ENCODE assay signal across 8 cellular contexts in genomic region chrX:65667503-65668355, GRCh38. TPM values are rescaled to one million over a fixed set of nuclear protein-coding genes. Genes with fewer than 3 reads are reported as not detected.
A peak's percentile ranks its signal among the peaks of the same experiment; 100 is the strongest.
DNase-seq lines count a peak whose midpoint lies in the region; ATAC-seq and TF ChIP-seq lines count a peak whose summit lies in the region.

Gene MSN, plus strand, starts transcription at chrX:65667654. Its CDS starts 188 bp downstream, at chrX:65667842.

- H3K36me3 ChIP-seq in neural progenitor cell (no peaks in the 10 kb centered on the region), subcutaneous abdominal adipose tissue (ENCODE audit: control insufficient read depth in 5 of 5, insufficient read depth in 5 of 5, low read length in 5 of 5) (peaks cover 0 to 3% (median 0%) of the 10 kb centered on the region in 5 donors)

- H3K4me1 Mint-ChIP-seq in neural progenitor cell: peaks cover 13% of the 10 kb centered on the region

- H3K9ac ChIP-seq in neural progenitor cell: no peak within 1 kb of the TSS
- peak within 1 kb of the TSS; percentile 86 to 96 (median 94) for H3K9ac ChIP-seq in subcutaneous abdominal adipose tissue (ENCODE audit: low read length in 5 of 5)

- H3K27me3 ChIP-seq in neural progenitor cell (no peaks in the 10 kb centered on the region), subcutaneous abdominal adipose tissue (ENCODE audit: control insufficient read depth in 5 of 5, insufficient read depth in 4 of 5, low read length in 5 of 5) (peaks cover 0 to 6% (median 0%) of the 10 kb centered on the region in 5 donors)

- H3K36me3 Mint-ChIP-seq in neural progenitor cell: peaks cover 3% of the 10 kb centered on the region

- TF ChIP-seq CTCF in fibroblast of mammary gland (conservative IDR thresholded peaks at IDR 0.05; ENCODE audit: control insufficient read depth, insufficient read depth, low read depth, low read length): peak; percentile 1
- TF ChIP-seq CTCF in neural progenitor cell (IDR thresholded peaks at IDR 0.05): peak; percentile 43

- no peaks in the 10 kb centered on the region for H3K9me3 ChIP-seq in neural progenitor cell (ENCODE audit: low read depth)
- H3K9me3 ChIP-seq in subcutaneous abdominal adipose tissue (ENCODE audit: control insufficient read depth in 5 of 5, low read length in 5 of 5): peaks cover 0 to 4% (median 0%) of the 10 kb centered on the region in 5 donors

- H3K27ac ChIP-seq in neural progenitor cell: no peak within 1 kb of the TSS
- peak within 1 kb of the TSS; percentile 98 for H3K27ac ChIP-seq in subcutaneous abdominal adipose tissue (ENCODE audit: low read depth, low read length)

- peak within 1 kb of the TSS; percentile 88 for H3K4me3 Mint-ChIP-seq in neural progenitor cell

- no peaks in the 10 kb centered on the region for H3K27me3 Mint-ChIP-seq in neural progenitor cell (ENCODE audit: insufficient read depth, low read depth)

- H3K4me3 ChIP-seq in fibroblast of mammary gland (ENCODE audit: control insufficient read depth, low read depth, low read length): peak within 1 kb of the TSS; percentile 77
- peak within 1 kb of the TSS; percentile 59 for H3K4me3 ChIP-seq in neural progenitor cell
- H3K4me3 ChIP-seq in subcutaneous abdominal adipose tissue (ENCODE audit: low read depth in 1 of 5, low read length in 5 of 5): peak within 1 kb of the TSS; percentile 79 to 92 (median 88)

- DNase-seq in NCI-H2227 (lab: John Stamatoyannopoulos, UW; ENCODE audit: unreplicated experiment): peak; percentile 13
- no peak for DNase-seq in NCI-H2227 treated with DMSO at 0.1 percent for 48 hours (lab: John Stamatoyannopoulos, UW)
- DNase-seq in OCI-M1 (lab: John Stamatoyannopoulos, UW): peak; percentile 76
- peak; percentile 65 for DNase-seq in activated T-helper 1 cell treated with Interleukin-2 at 50 U/mL for 16 hours (ENCODE audit: low read depth)
- peak; percentile 35 for DNase-seq in fibroblast of mammary gland (ENCODE audit: low read depth)
- DNase-seq in neural progenitor cell (ENCODE audit: low spot score): peak; percentile 68

- peaks cover 40% of the 10 kb centered on the region for H3K79me2 ChIP-seq in neural progenitor cell (ENCODE audit: low read depth)

- peak within 1 kb of the TSS; percentile 52 for H3K4me2 ChIP-seq in neural progenitor cell

- H3K27ac Mint-ChIP-seq in neural progenitor cell: peak within 1 kb of the TSS; percentile 73

- H4K20me1 ChIP-seq in neural progenitor cell (ENCODE audit: low read depth): no peaks in the 10 kb centered on the region

- no peaks in the 10 kb centered on the region for H3F3A ChIP-seq in neural progenitor cell (ENCODE audit: low read depth)

- H3K4me1 ChIP-seq in neural progenitor cell: peaks cover 4% of the 10 kb centered on the region
- H3K4me1 ChIP-seq in subcutaneous abdominal adipose tissue (ENCODE audit: control insufficient read depth in 5 of 5, insufficient read depth in 5 of 5, low read length in 5 of 5): peaks cover 0 to 37% (median 20%) of the 10 kb centered on the region in 5 donors

- H2AFZ ChIP-seq in neural progenitor cell (replicated peaks): no peak within 1 kb of the TSS

- peak; percentile 40 for ATAC-seq in HG03060 (IDR thresholded peaks at IDR 0.05; ENCODE audit: low read depth, unreplicated experiment)

- peaks cover 15% of the 10 kb centered on the region for H3K9me3 Mint-ChIP-seq in neural progenitor cell

RNA-seq across cellular contexts. Expression of gene MSN, which starts in this region (rescaled TPM):
- total RNA-seq in neural progenitor cell (ENCODE audit: low replicate concordance): 97.4 and 131 TPM in 2 replicates
